Comparison of ENCODE assay signal across 19 cellular contexts in genomic region chr13:49536144-49536873, GRCh38. TPM values are rescaled to one million over a fixed set of nuclear protein-coding genes. Genes with fewer than 3 reads are reported as not detected.
A peak's percentile ranks its signal among the peaks of the same experiment; 100 is the strongest.
DNase-seq lines count a peak whose midpoint lies in the region; ATAC-seq and TF ChIP-seq lines count a peak whose summit lies in the region.
"Had no signal": no experiment of that assay in that cellular context is flagged by ENCODE, and none has a peak within 500 bp of the region (broad histone marks: within the 10 kb centered on the region; RNA-seq: fewer than 3 reads in every experiment).

No MANE protein-coding gene starts in this region.

- TF ChIP-seq CTCF in left lung (IDR thresholded peaks at IDR 0.05) (no peak), WTC11 (IDR thresholded peaks at IDR 0.05) (no peak)

- no peak overlapping the region for H2AK5ac ChIP-seq in mesendoderm (ENCODE audit: low read length)

- H3K36me3 ChIP-seq in left lung (peaks cover 0 to 26% of the 10 kb centered on the region in 2 donors), mesendoderm (ENCODE audit: control insufficient read depth, insufficient read depth, low read length) (no peaks in the 10 kb centered on the region)

- in situ Hi-C loops in KBM-7 (cut with MboI; ENCODE audit: low pct_unique_long_range_greater_than_20kb, low sequenced_read_pairs), result no loop called here

- no peaks in the 10 kb centered on the region for H3K4me1 Mint-ChIP-seq in WTC11

- H3K36me3 Mint-ChIP-seq in WTC11, result peaks cover 27% of the 10 kb centered on the region

- no peak overlapping the region for H2BK120ac ChIP-seq in mesendoderm (ENCODE audit: low read depth, low read length)

- H2BK15ac ChIP-seq in mesendoderm (replicated peaks; ENCODE audit: low read depth), result no peak overlapping the region

- no peaks in the 10 kb centered on the region for H3K27me3 Mint-ChIP-seq in WTC11 (ENCODE audit: low read depth)
- H3K27me3 Mint-ChIP-seq: activated CD4-positive, alpha-beta T cell treated with anti-CD3 and anti-CD28 coated beads, Interleukin-2, amount 10 ng/mL, durations not matched to agents 24 days and 14 days; activated CD8-positive, alpha-beta memory T cell treated with anti-CD3 and anti-CD28 coated beads, Interleukin-2, amount 10 ng/mL, durations not matched to agents 7 days and 5 days; activated naive CD8-positive, alpha-beta T cell treated with anti-CD3 and anti-CD28 coated beads for 36 hours; effector memory CD8-positive, alpha-beta T cell had no signal

- no peak overlapping the region for H4K8ac ChIP-seq in mesendoderm (ENCODE audit: low read depth, low read length)

- H3K79me1 ChIP-seq in mesendoderm (ENCODE audit: low read length), result no peaks in the 10 kb centered on the region

- DNase-seq in left ventricle myocardium superior (no peak), right cardiac atrium (no peak), KBM-7 (peak; percentile 39), left lung (no peak), WTC11 (ENCODE audit: low spot score) (no peak), mesendoderm (no peak), occipital lobe (lab: John Stamatoyannopoulos, UW) (no peak), NCI-H1694 treated with DMSO at 0.1 percent for 48 hours (lab: John Stamatoyannopoulos, UW) (no peak)
- DNase-seq: activated CD4-positive, alpha-beta T cell treated with anti-CD3 and anti-CD28 coated beads, Interleukin-2, amount 10 ng/mL, durations not matched to agents 24 days and 14 days; activated CD8-positive, alpha-beta memory T cell treated with anti-CD3 and anti-CD28 coated beads, Interleukin-2, amount 10 ng/mL, durations not matched to agents 7 days and 5 days; activated naive CD8-positive, alpha-beta T cell treated with anti-CD3 and anti-CD28 coated beads for 36 hours; effector memory CD8-positive, alpha-beta T cell; NCI-H2107; NCI-H526 treated with DMSO at 0.1 percent for 48 hours; stimulated activated CD4-positive, alpha-beta T cell treated with anti-CD3 and anti-CD28 coated beads, Interleukin-4, amount 100 ng/mL, for 4 hours had no signal

- CTCF ChIA-PET in WTC11 (lab: Charles Lee), result no interaction called here

- ATAC-seq in left ventricle myocardium superior (peak; percentile 40), right cardiac atrium (no peak), left lung (peak; percentile 49), WTC11 (no peak)
- ATAC-seq: activated CD8-positive, alpha-beta memory T cell treated with anti-CD3 and anti-CD28 coated beads, Interleukin-2, amount 10 ng/mL, durations not matched to agents 7 days and 5 days; effector memory CD8-positive, alpha-beta T cell; gastroesophageal sphincter had no signal

- no peak overlapping the region for H3K4ac ChIP-seq in mesendoderm (ENCODE audit: low read depth, low read length)

- H3K56ac ChIP-seq in mesendoderm (ENCODE audit: low read length), result no peak overlapping the region

- intact Hi-C loops in left ventricle myocardium superior (cut with micrococcal nuclease) (no loop called here), right cardiac atrium (cut with DNase I) (no loop called here), left lung (cut with DNase I) (no loop called here)

- POLR2A ChIA-PET in WTC11 (lab: Charles Lee), result no interaction called here

- no peak overlapping the region for H3K27ac ChIP-seq in right cardiac atrium (ENCODE audit: low read length)
- no peak overlapping the region for H3K27ac ChIP-seq in left lung
- H3K27ac ChIP-seq in mesendoderm (ENCODE audit: low read depth, low read length), result no peak overlapping the region
- H3K27ac ChIP-seq: esophagus muscularis mucosa, gastroesophageal sphincter, neural progenitor cell had no signal

- H3K4me2 ChIP-seq in mesendoderm (ENCODE audit: low read length), result no peak overlapping the region
- H3K4me2 ChIP-seq: neural progenitor cell had no signal

- no peak overlapping the region for H3K27ac Mint-ChIP-seq in WTC11
- H3K27ac Mint-ChIP-seq: activated CD4-positive, alpha-beta T cell treated with anti-CD3 and anti-CD28 coated beads, Interleukin-2, amount 10 ng/mL, durations not matched to agents 24 days and 14 days; activated CD8-positive, alpha-beta memory T cell treated with anti-CD3 and anti-CD28 coated beads, Interleukin-2, amount 10 ng/mL, durations not matched to agents 7 days and 5 days; activated naive CD8-positive, alpha-beta T cell treated with anti-CD3 and anti-CD28 coated beads for 36 hours had no signal

- H3K18ac ChIP-seq in mesendoderm (ENCODE audit: low read length), result no peak overlapping the region

- no peak overlapping the region for H3K4me3 ChIP-seq in right cardiac atrium (ENCODE audit: low read length)
- no peak overlapping the region for H3K4me3 ChIP-seq in left lung
- H3K4me3 ChIP-seq in mesendoderm (ENCODE audit: low read length), result no peak overlapping the region
- H3K4me3 ChIP-seq: esophagus muscularis mucosa, gastroesophageal sphincter, HAP-1, neural progenitor cell had no signal

- no peaks in the 10 kb centered on the region for H3K79me2 ChIP-seq in mesendoderm (ENCODE audit: control insufficient read depth, insufficient read depth, low read length)

- WGBS in right cardiac atrium, result 69% methylated on average over 7 of the region's 7 CpGs
- no CpG with 5 or more reads among the region's 7 CpGs for WGBS in mesendoderm (ENCODE audit: extremely low coverage, insufficient coverage, low lambda C conversion rate)

- H3K4me1 ChIP-seq in right cardiac atrium (ENCODE audit: control insufficient read depth, insufficient read depth, low read length) (peaks cover 3% of the 10 kb centered on the region), left lung (peaks cover 0 to 15% of the 10 kb centered on the region in 2 donors), mesendoderm (ENCODE audit: control insufficient read depth, low read depth, low read length) (no peaks in the 10 kb centered on the region)

- H3K27me3 ChIP-seq in right cardiac atrium (ENCODE audit: control insufficient read depth, insufficient read depth), result no peaks in the 10 kb centered on the region
- no peaks in the 10 kb centered on the region for H3K27me3 ChIP-seq in left lung
- H3K27me3 ChIP-seq in mesendoderm (ENCODE audit: insufficient read depth, low read length, poor library complexity), result no peaks in the 10 kb centered on the region
- H3K27me3 ChIP-seq: esophagus muscularis mucosa, gastroesophageal sphincter, neural progenitor cell had no signal

- no peak overlapping the region for H3K4me3 Mint-ChIP-seq in WTC11
- H3K4me3 Mint-ChIP-seq: activated CD4-positive, alpha-beta T cell treated with anti-CD3 and anti-CD28 coated beads, Interleukin-2, amount 10 ng/mL, durations not matched to agents 24 days and 14 days; activated CD8-positive, alpha-beta memory T cell treated with anti-CD3 and anti-CD28 coated beads, Interleukin-2, amount 10 ng/mL, durations not matched to agents 7 days and 5 days; activated naive CD8-positive, alpha-beta T cell treated with anti-CD3 and anti-CD28 coated beads for 36 hours; effector memory CD8-positive, alpha-beta T cell; neural progenitor cell had no signal

- H4K5ac ChIP-seq in mesendoderm (ENCODE audit: low read length), result no peak overlapping the region

- no peak overlapping the region for H3K23ac ChIP-seq in mesendoderm (ENCODE audit: low read length)

- H3K9ac ChIP-seq in mesendoderm (ENCODE audit: low read length), result no peak overlapping the region
- H3K9ac ChIP-seq: neural progenitor cell had no signal

- H3K9me3 ChIP-seq in right cardiac atrium (ENCODE audit: control insufficient read depth, low read length) (no peaks in the 10 kb centered on the region), left lung (no peaks in the 10 kb centered on the region)
- H3K9me3 ChIP-seq: esophagus muscularis mucosa, gastroesophageal sphincter, HAP-1 had no signal

- no peak overlapping the region for H2BK5ac ChIP-seq in mesendoderm (ENCODE audit: low read length)

- no peaks in the 10 kb centered on the region for H3K9me3 Mint-ChIP-seq in WTC11
- H3K9me3 Mint-ChIP-seq: activated CD4-positive, alpha-beta T cell treated with anti-CD3 and anti-CD28 coated beads, Interleukin-2, amount 10 ng/mL, durations not matched to agents 24 days and 14 days; activated naive CD8-positive, alpha-beta T cell treated with anti-CD3 and anti-CD28 coated beads for 36 hours; effector memory CD8-positive, alpha-beta T cell; neural progenitor cell had no signal

TF ChIP-seq in WTC11, 78 proteins besides CTCF, POLR2A, EP300 and RAD21:
- TF ChIP-seq ATF6 (CRISPR knock-in tag; IDR thresholded peaks at IDR 0.05) (no peak), MLX (CRISPR knock-in tag; IDR thresholded peaks at IDR 0.05) (no peak), EMX1 (CRISPR knock-in tag; IDR thresholded peaks at IDR 0.05) (no peak), ELF4 (CRISPR knock-in tag; IDR thresholded peaks at IDR 0.05; ENCODE audit: low read depth) (no peak)

RNA-seq across cellular contexts. Expression of gene PHF11, which starts 40.6 kb away (rescaled TPM):
- total RNA-seq in left ventricle myocardium superior (18.6 TPM), right cardiac atrium (10 to 100 TPM; 20.2 to 31.1 (median 23.9) TPM), left lung (10 to 100 TPM; 42.9 to 55.5 TPM), WTC11 (2021) (9.3 to 11.9 TPM (median 10.8 TPM) in 3 replicates), occipital lobe (4.7 TPM)
- polyA plus RNA-seq in right cardiac atrium, result 23.8 TPM
- 9.3 TPM for polyA plus RNA-seq in mesendoderm (2013, experiment 1 of 2)
- 9.1 TPM for polyA plus RNA-seq in mesendoderm (2013, experiment 2 of 2)

RNA-seq across cellular contexts. Expression of gene RCBTB1, which starts 49.0 kb away (rescaled TPM):
- total RNA-seq in left ventricle myocardium superior (23.1 TPM), right cardiac atrium (10 to 100 TPM; 16.7 to 20.3 (median 19.0) TPM), left lung (10 to 100 TPM; 24.1 to 25.4 TPM), WTC11 (2021) (28.3 to 31.8 TPM (median 31.3 TPM) in 3 replicates), occipital lobe (14.2 TPM)
- polyA plus RNA-seq in right cardiac atrium, result 10.8 TPM
- polyA plus RNA-seq in mesendoderm (2013, experiment 1 of 2), result 8.2 TPM
- 8.5 TPM for polyA plus RNA-seq in mesendoderm (2013, experiment 2 of 2)

Comparison
In these comparisons a context has a peak if more than half of its experiments do, and no peak if none do; other contexts are left out.
1. ATAC-seq: peak in left ventricle myocardium superior (single experiment) and left lung (single experiment); none in right cardiac atrium (0 of 2) and WTC11 (single experiment).